17 cellular contexts compared by ENCODE assay signal in the genomic region with DNA sequence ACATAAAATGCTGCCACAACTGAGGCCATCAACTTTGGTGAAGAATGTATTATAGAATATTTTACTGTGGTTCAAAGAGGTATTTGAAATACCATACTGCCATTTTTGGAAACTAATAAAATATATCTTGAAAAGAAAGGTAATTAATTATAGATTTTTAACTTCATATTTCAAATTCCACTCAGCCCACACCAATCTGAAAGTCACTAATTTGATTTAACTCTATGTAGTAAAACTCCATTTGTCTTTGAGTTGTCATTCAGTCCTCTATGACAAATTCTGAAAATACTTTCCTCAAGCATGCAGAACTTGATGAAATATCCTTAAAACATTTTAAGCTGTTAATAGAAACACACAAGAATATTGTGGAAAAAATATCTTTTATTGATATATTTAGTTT.
A peak's percentile ranks its signal among the peaks of the same experiment; 100 is the strongest.
DNase-seq lines count a peak whose midpoint lies in the region; ATAC-seq, FAIRE-seq and TF ChIP-seq lines count a peak whose summit lies in the region.
"Had no signal": no experiment of that assay in that cellular context is flagged by ENCODE, and none has a peak within 500 bp of the region (broad histone marks: within the 10 kb centered on the region; RNA-seq: fewer than 3 reads in every experiment).

No MANE protein-coding gene starts in this region.

- H3K27me3 ChIP-seq in adipocyte (replicated peaks; ENCODE audit: control insufficient read depth, insufficient read depth, low read length): no peaks in the 10 kb centered on the region
- no peaks in the 10 kb centered on the region for H3K27me3 ChIP-seq in MG63
- no peaks in the 10 kb centered on the region for H3K27me3 ChIP-seq in breast epithelium

- no peak overlapping the region for H3K4me3 Mint-ChIP-seq in T-helper 17 cell
- H3K4me3 Mint-ChIP-seq: CD14-positive monocyte, GM23338 had no signal

- DNase-seq in adipocyte (ENCODE audit: low read depth): peak; percentile 3
- DNase-seq in kidney: no peak
- DNase-seq in NCI-H2107 treated with DMSO at 0.1 percent for 48 hours (lab: John Stamatoyannopoulos, UW; ENCODE audit: unreplicated experiment): no peak
- no peak for DNase-seq in T-helper 17 cell
- DNase-seq in MG63: no peak
- DNase-seq in breast epithelium (ENCODE audit: low spot score in 2 of 2): no peak
- DNase-seq: DMS79, GF-D8, NCI-H1048, NCI-H1694 treated with DMSO at 0.1 percent for 48 hours, NCI-H446 had no signal

- H3K9ac ChIP-seq in adipocyte (ENCODE audit: low read length) (peak overlapping the region; percentile 41), kidney (ENCODE audit: low read length in 2 of 2) (no peak overlapping the region)

- no peak for TF ChIP-seq CTCF in kidney (IDR thresholded peaks at IDR 0.05; ENCODE audit: borderline replicate concordance, extremely low read depth, insufficient read depth)
- TF ChIP-seq CTCF in breast epithelium (IDR thresholded peaks at IDR 0.05): no peak

- H3K36me3 ChIP-seq in adipocyte (ENCODE audit: control insufficient read depth, insufficient read depth, low read length, severe bottlenecking): no peaks in the 10 kb centered on the region
- no peaks in the 10 kb centered on the region for H3K36me3 ChIP-seq in kidney (ENCODE audit: control insufficient read depth in 1 of 2, insufficient read depth in 2 of 2, low read length in 2 of 2)
- H3K36me3 ChIP-seq in MG63: no peaks in the 10 kb centered on the region; the same call in 1 of the 2 replicates
- H3K36me3 ChIP-seq in breast epithelium: no peaks in the 10 kb centered on the region

- H3K9me3 ChIP-seq in adipocyte (ENCODE audit: control insufficient read depth, low read length) (no peaks in the 10 kb centered on the region), kidney (ENCODE audit: control insufficient read depth in 1 of 2, low read length in 2 of 2) (no peaks in the 10 kb centered on the region), T-helper 17 cell (ENCODE audit: control insufficient read depth, low read length, poor library complexity, severe bottlenecking) (no peaks in the 10 kb centered on the region), MG63 (peaks cover 4% of the 10 kb centered on the region; the same call in 1 of the 2 replicates), breast epithelium (no peaks in the 10 kb centered on the region)

- intact Hi-C loops in kidney (cut with DNase I) (no loop called here), breast epithelium (cut with DNase I; ENCODE audit: low total_unique reads) (loop anchor here (5.0 kb wide), 1 partner anchor 1434 kb away; the partner anchor contains the start of gene HECA)

- H3K27ac ChIP-seq in kidney (ENCODE audit: low read depth in 2 of 2, low read length in 2 of 2): no peak overlapping the region
- no peak overlapping the region for H3K27ac ChIP-seq in breast epithelium
- H3K27ac ChIP-seq: HL-60, SK-N-MC had no signal

- no peaks in the 10 kb centered on the region for H3K36me3 Mint-ChIP-seq in T-helper 17 cell (ENCODE audit: low read depth)
- H3K36me3 Mint-ChIP-seq: CD14-positive monocyte had no signal

- no peak overlapping the region for H3K27ac Mint-ChIP-seq in T-helper 17 cell
- H3K27ac Mint-ChIP-seq: CD14-positive monocyte, GM23338 had no signal

- no peak for TF ChIP-seq POLR2A in breast epithelium (IDR thresholded peaks at IDR 0.05)

- H3K4me3 ChIP-seq in adipocyte (ENCODE audit: low read length) (no peak overlapping the region), kidney (ENCODE audit: low read length in 2 of 2) (no peak overlapping the region), MG63 (no peak overlapping the region), breast epithelium (no peak overlapping the region)
- H3K4me3 ChIP-seq: GM23338, K562, SK-N-MC had no signal

- H3K27me3 Mint-ChIP-seq in T-helper 17 cell: peaks cover 27% of the 10 kb centered on the region

- H3K4me1 ChIP-seq in adipocyte (ENCODE audit: control insufficient read depth, insufficient read depth, low read length) (peaks cover 34% of the 10 kb centered on the region), kidney (ENCODE audit: control insufficient read depth in 1 of 2, insufficient read depth in 1 of 2, low read depth in 1 of 2, low read length in 2 of 2) (no peaks in the 10 kb centered on the region), breast epithelium (no peaks in the 10 kb centered on the region)

- H3K4me1 Mint-ChIP-seq in T-helper 17 cell: peaks cover 4% of the 10 kb centered on the region

- ATAC-seq in T-helper 17 cell: no peak
- ATAC-seq: GM23338, K562 had no signal

- FAIRE-seq in G401.6 (lab: Jason Lieb, UNC): peak; percentile 54
- FAIRE-seq in kidney (lab: Jason Lieb, UNC): peak; percentile 8
- FAIRE-seq: K562 had no signal
